18 cellular contexts compared by ENCODE assay signal in the genomic region with DNA sequence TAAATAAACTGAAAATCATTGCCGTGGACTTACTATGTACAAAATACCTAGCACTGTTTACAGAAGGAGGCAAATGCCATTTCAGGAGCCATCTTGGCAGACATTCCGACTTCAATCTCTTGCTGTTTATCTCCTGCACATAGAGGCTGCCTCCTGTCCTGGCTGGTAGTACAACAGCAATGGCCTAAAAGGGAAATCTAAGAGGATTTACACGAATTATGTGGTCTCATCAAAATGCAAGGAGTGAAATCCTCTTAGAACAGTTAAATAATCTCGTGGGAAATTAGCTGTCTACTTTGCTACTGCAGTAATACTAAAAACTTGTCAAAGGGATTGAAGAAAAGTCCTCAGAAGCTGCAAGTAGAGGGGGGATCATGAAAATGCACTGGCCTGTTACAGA.
DNase-seq lines count a peak whose midpoint lies in the region; ATAC-seq and TF ChIP-seq lines count a peak whose summit lies in the region.
"Had no signal": no experiment of that assay in that cellular context is flagged by ENCODE, and none has a peak within 500 bp of the region (broad histone marks: within the 10 kb centered on the region; RNA-seq: fewer than 3 reads in every experiment).

No MANE protein-coding gene starts in this region.

- ATAC-seq in GM23338: no peak
- no peak for ATAC-seq in GM21723 (IDR thresholded peaks at IDR 0.05; ENCODE audit: unreplicated experiment)
- ATAC-seq: A549, GM12878, HCT116 had no signal

- H3K4me3 Mint-ChIP-seq in GM23338 (no peak overlapping the region), brain (no peak overlapping the region)
- H3K4me3 Mint-ChIP-seq: CD8-positive, alpha-beta memory T cell had no signal

- no peak for TF ChIP-seq CTCF in GM23338 (conservative IDR thresholded peaks at IDR 0.05; ENCODE audit: low read depth in 2 of 2)
- TF ChIP-seq CTCF in brain (conservative IDR thresholded peaks at IDR 0.05): no peak
- TF ChIP-seq CTCF in retinal pigment epithelial cell (conservative IDR thresholded peaks at IDR 0.05; ENCODE audit: low read depth, low read length): no peak
- no peak for TF ChIP-seq CTCF in GM13977 (IDR thresholded peaks at IDR 0.05; ENCODE audit: extremely low read depth, insufficient read depth, missing control alignments)

- peaks cover 3% of the 10 kb centered on the region; the same call in 2 of the 3 replicates for H3K9me3 Mint-ChIP-seq in GM23338
- peaks cover 0 to 4% (median 0%) of the 10 kb centered on the region in 5 experiments for H3K9me3 Mint-ChIP-seq in brain

- H3K4me1 Mint-ChIP-seq in GM23338 (no peaks in the 10 kb centered on the region), brain (peaks cover 20% of the 10 kb centered on the region)
- H3K4me1 Mint-ChIP-seq: CD8-positive, alpha-beta memory T cell had no signal

- no peak overlapping the region for H3K27ac ChIP-seq in GM23338 (ENCODE audit: low read depth)
- H3K27ac ChIP-seq: A549, BLaER1, HL-60 had no signal

- H3F3A ChIP-seq in GM23338 (replicated peaks; ENCODE audit: low read depth): no peaks in the 10 kb centered on the region

- DNase-seq in GM23338 (ENCODE audit: low spot score) (no peak), NCI-H82 treated with DMSO at 0.1 percent for 48 hours (lab: John Stamatoyannopoulos, UW; ENCODE audit: unreplicated experiment) (peak; percentile 96), retinal pigment epithelial cell (ENCODE audit: low read depth) (peak; percentile 67), NCI-H2227 (lab: John Stamatoyannopoulos, UW; ENCODE audit: unreplicated experiment) (no peak), GM13977 (ENCODE audit: low spot score) (no peak)
- no peak for DNase-seq in central memory CD4-positive, alpha-beta T cell
- DNase-seq: AML-193; Caco-2; CD8-positive, alpha-beta memory T cell; DMS 273 treated with DMSO at 0.1 percent for 48 hours; DMS79 had no signal

- peaks cover 3% of the 10 kb centered on the region; the same call in 1 of the 3 replicates for H3K36me3 Mint-ChIP-seq in GM23338 (ENCODE audit: low read depth)
- no peaks in the 10 kb centered on the region for H3K36me3 Mint-ChIP-seq in brain
- H3K36me3 Mint-ChIP-seq: CD8-positive, alpha-beta memory T cell had no signal

- H3K27me3 Mint-ChIP-seq in GM23338 (ENCODE audit: insufficient read depth, low read depth, poor library complexity) (no peaks in the 10 kb centered on the region), brain (peaks cover 2% of the 10 kb centered on the region)

- H3K79me2 ChIP-seq in GM23338 (replicated peaks; ENCODE audit: insufficient read depth): no peaks in the 10 kb centered on the region

- no peaks in the 10 kb centered on the region for H4K20me1 ChIP-seq in GM23338 (replicated peaks; ENCODE audit: insufficient read depth)
- H4K20me1 ChIP-seq: BLaER1 had no signal

- no peaks in the 10 kb centered on the region for H3K36me3 ChIP-seq in GM23338 (ENCODE audit: insufficient read depth)
- H3K36me3 ChIP-seq: BLaER1 had no signal

- H2AFZ ChIP-seq in GM23338: peak overlapping the region; percentile 49; the same call in 1 of the 2 replicates

- H3K27ac Mint-ChIP-seq in GM23338: no peak overlapping the region
- peak overlapping the region in 3 of 5 experiments; percentile 51 to 70 (median 56) for H3K27ac Mint-ChIP-seq in brain
- H3K27ac Mint-ChIP-seq: CD8-positive, alpha-beta memory T cell had no signal

- H3K4me2 ChIP-seq in GM23338: no peak overlapping the region
- H3K4me2 ChIP-seq: A549, BLaER1 had no signal

- H3K27me3 ChIP-seq in GM23338 (ENCODE audit: insufficient read depth): no peaks in the 10 kb centered on the region
- H3K27me3 ChIP-seq: BLaER1 had no signal

- H3K4me1 ChIP-seq in GM23338 (ENCODE audit: insufficient read depth): no peaks in the 10 kb centered on the region
- H3K4me1 ChIP-seq: A549, Caco-2 had no signal

- in situ Hi-C loops in GM13977 (cut with MboI; ENCODE audit: low pct_unique_long_range_greater_than_20kb, low sequenced_read_pairs, unreplicated experiment): no loop called here

- no peaks in the 10 kb centered on the region for H3K9me2 ChIP-seq in GM23338 (ENCODE audit: insufficient read depth)

- H3K4me3 ChIP-seq in GM23338 (no peak overlapping the region), retinal pigment epithelial cell (ENCODE audit: low read length) (no peak overlapping the region)
- H3K4me3 ChIP-seq: A549, BLaER1, GM12878 had no signal

TF ChIP-seq in GM23338, 12 proteins besides CTCF, POLR2A, EP300 and RAD21:
- no peak for TF ChIP-seq EZH2 (IDR thresholded peaks at IDR 0.05; ENCODE audit: low read depth, unreplicated experiment)
- no peak for TF ChIP-seq NANOG (IDR thresholded peaks at IDR 0.05; ENCODE audit: borderline replicate concordance)
- no peak for TF ChIP-seq EZH2phosphoT487 (IDR thresholded peaks at IDR 0.05; ENCODE audit: unreplicated experiment)
- no peak for TF ChIP-seq ZNF331 (CRISPR knock-in tag; IDR thresholded peaks at IDR 0.05; ENCODE audit: low read depth)
- TF ChIP-seq, protein P1, sequence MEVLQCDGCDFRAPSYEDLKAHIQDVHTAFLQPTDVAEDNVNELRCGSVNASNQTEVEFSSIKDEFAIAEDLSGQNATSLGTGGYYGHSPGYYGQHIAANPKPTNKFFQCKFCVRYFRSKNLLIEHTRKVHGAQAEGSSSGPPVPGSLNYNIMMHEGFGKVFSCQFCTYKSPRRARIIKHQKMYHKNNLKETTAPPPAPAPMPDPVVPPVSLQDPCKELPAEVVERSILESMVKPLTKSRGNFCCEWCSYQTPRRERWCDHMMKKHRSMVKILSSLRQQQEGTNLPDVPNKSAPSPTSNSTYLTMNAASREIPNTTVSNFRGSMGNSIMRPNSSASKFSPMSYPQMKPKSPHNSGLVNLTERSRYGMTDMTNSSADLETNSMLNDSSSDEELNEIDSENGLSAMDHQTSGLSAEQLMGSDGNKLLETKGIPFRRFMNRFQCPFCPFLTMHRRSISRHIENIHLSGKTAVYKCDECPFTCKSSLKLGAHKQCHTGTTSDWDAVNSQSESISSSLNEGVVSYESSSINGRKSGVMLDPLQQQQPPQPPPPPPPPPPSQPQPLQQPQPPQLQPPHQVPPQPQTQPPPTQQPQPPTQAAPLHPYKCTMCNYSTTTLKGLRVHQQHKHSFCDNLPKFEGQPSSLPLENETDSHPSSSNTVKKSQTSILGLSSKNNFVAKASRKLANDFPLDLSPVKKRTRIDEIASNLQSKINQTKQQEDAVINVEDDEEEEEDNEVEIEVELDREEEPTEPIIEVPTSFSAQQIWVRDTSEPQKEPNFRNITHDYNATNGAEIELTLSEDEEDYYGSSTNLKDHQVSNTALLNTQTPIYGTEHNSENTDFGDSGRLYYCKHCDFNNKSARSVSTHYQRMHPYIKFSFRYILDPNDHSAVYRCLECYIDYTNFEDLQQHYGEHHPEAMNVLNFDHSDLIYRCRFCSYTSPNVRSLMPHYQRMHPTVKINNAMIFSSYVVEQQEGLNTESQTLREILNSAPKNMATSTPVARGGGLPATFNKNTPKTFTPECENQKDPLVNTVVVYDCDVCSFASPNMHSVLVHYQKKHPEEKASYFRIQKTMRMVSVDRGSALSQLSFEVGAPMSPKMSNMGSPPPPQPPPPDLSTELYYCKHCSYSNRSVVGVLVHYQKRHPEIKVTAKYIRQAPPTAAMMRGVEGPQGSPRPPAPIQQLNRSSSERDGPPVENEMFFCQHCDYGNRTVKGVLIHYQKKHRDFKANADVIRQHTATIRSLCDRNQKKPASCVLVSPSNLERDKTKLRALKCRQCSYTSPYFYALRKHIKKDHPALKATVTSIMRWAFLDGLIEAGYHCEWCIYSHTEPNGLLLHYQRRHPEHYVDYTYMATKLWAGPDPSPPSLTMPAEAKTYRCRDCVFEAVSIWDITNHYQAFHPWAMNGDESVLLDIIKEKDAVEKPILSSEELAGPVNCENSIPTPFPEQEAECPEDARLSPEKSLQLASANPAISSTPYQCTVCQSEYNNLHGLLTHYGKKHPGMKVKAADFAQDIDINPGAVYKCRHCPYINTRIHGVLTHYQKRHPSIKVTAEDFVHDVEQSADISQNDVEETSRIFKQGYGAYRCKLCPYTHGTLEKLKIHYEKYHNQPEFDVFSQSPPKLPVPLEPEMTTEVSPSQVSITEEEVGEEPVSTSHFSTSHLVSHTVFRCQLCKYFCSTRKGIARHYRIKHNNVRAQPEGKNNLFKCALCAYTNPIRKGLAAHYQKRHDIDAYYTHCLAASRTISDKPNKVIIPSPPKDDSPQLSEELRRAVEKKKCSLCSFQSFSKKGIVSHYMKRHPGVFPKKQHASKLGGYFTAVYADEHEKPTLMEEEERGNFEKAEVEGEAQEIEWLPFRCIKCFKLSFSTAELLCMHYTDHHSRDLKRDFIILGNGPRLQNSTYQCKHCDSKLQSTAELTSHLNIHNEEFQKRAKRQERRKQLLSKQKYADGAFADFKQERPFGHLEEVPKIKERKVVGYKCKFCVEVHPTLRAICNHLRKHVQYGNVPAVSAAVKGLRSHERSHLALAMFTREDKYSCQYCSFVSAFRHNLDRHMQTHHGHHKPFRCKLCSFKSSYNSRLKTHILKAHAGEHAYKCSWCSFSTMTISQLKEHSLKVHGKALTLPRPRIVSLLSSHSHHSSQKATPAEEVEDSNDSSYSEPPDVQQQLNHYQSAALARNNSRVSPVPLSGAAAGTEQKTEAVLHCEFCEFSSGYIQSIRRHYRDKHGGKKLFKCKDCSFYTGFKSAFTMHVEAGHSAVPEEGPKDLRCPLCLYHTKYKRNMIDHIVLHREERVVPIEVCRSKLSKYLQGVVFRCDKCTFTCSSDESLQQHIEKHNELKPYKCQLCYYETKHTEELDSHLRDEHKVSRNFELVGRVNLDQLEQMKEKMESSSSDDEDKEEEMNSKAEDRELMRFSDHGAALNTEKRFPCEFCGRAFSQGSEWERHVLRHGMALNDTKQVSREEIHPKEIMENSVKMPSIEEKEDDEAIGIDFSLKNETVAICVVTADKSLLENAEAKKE (CRISPR knock-in tag; IDR thresholded peaks at IDR 0.05): no peak
- no peak for TF ChIP-seq STAT1 (IDR thresholded peaks at IDR 0.05; ENCODE audit: unreplicated experiment)
- TF ChIP-seq JUNB (IDR thresholded peaks at IDR 0.05; ENCODE audit: unreplicated experiment): no peak
- TF ChIP-seq, protein P2, sequence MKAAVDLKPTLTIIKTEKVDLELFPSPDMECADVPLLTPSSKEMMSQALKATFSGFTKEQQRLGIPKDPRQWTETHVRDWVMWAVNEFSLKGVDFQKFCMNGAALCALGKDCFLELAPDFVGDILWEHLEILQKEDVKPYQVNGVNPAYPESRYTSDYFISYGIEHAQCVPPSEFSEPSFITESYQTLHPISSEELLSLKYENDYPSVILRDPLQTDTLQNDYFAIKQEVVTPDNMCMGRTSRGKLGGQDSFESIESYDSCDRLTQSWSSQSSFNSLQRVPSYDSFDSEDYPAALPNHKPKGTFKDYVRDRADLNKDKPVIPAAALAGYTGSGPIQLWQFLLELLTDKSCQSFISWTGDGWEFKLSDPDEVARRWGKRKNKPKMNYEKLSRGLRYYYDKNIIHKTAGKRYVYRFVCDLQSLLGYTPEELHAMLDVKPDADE (IDR thresholded peaks at IDR 0.05): no peak
- TF ChIP-seq CREB1 (CRISPR knock-in tag; IDR thresholded peaks at IDR 0.05; ENCODE audit: low read depth): no peak
- no peak for TF ChIP-seq ZNF114 (CRISPR knock-in tag; IDR thresholded peaks at IDR 0.05)
- TF ChIP-seq POLR2AphosphoS5 (IDR thresholded peaks at IDR 0.05; ENCODE audit: low read depth): no peak

Comparison
In these comparisons a context has a peak if more than half of its experiments do, and no peak if none do; other contexts are left out.
1. DNase-seq: peak in NCI-H82 treated with DMSO at 0.1 percent for 48 hours (single experiment) and retinal pigment epithelial cell (single experiment); none in GM23338 (single experiment), NCI-H2227 (single experiment), GM13977 (single experiment) and central memory CD4-positive, alpha-beta T cell (single experiment).